Comparison of ENCODE assay signal across 1 cellular context in the genomic region with DNA sequence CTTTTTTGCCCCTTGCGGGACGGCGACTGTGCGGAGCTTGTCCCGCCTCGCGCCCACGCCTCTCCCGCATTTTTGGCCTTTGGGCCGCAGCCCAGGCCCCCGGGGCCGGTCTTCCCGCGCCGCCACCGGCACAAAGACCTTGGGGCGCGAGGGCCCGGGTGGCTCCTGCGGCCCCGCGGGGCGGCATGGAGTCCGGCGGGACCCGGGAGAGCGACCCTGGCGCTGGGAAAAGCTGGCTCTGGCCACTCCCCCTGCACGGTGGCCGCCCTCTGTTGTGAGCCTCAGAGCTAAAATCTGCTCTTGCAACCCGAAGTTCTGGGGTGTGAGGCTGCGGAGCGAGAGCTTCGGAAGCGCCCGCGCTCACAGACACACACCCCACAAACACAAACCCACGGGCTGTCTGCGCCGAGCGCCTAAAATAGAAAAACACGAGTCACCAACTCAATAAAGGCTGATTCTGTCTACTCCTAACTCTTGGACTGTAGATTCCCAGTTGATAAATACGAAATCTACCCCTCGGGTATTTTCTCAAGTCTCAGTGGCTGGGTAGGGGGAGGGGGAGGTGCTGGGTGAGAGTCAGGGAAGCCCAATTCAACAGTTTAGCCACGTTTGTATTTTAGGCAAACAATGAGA.
A peak's percentile ranks its signal among the peaks of the same experiment; 100 is the strongest.
TF ChIP-seq lines count a peak whose summit lies in the region.

No MANE protein-coding gene starts in this region.

TF ChIP-seq in HepG2, 621 proteins besides CTCF, POLR2A, EP300 and RAD21 (continued from another document and continues in another):
- TF ChIP-seq, protein P1, sequence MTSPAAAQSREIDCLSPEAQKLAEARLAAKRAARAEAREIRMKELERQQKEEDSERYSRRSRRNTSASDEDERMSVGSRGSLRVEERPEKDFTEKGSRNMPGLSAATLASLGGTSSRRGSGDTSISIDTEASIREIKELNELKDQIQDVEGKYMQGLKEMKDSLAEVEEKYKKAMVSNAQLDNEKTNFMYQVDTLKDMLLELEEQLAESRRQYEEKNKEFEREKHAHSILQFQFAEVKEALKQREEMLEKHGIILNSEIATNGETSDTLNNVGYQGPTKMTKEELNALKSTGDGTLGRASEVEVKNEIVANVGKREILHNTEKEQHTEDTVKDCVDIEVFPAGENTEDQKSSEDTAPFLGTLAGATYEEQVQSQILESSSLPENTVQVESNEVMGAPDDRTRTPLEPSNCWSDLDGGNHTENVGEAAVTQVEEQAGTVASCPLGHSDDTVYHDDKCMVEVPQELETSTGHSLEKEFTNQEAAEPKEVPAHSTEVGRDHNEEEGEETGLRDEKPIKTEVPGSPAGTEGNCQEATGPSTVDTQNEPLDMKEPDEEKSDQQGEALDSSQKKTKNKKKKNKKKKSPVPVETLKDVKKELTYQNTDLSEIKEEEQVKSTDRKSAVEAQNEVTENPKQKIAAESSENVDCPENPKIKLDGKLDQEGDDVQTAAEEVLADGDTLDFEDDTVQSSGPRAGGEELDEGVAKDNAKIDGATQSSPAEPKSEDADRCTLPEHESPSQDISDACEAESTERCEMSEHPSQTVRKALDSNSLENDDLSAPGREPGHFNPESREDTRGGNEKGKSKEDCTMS (CRISPR knock-in tag; conservative IDR thresholded peaks at IDR 0.05): no peak
- TF ChIP-seq, protein P2, sequence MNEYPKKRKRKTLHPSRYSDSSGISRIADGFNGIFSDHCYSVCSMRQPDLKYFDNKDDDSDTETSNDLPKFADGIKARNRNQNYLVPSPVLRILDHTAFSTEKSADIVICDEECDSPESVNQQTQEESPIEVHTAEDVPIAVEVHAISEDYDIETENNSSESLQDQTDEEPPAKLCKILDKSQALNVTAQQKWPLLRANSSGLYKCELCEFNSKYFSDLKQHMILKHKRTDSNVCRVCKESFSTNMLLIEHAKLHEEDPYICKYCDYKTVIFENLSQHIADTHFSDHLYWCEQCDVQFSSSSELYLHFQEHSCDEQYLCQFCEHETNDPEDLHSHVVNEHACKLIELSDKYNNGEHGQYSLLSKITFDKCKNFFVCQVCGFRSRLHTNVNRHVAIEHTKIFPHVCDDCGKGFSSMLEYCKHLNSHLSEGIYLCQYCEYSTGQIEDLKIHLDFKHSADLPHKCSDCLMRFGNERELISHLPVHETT (CRISPR knock-in tag; conservative IDR thresholded peaks at IDR 0.05): no peak
- TF ChIP-seq ARHGAP35 (CRISPR knock-in tag; IDR thresholded peaks at IDR 0.05; ENCODE audit: borderline replicate concordance) (0 out of 2 replicates have a peak, but pooled peaks have one; percentile 51), TAF1 (CRISPR knock-in tag; IDR thresholded peaks at IDR 0.05) (peak; percentile 64; the same call in 1 of the 2 replicates), TEAD3 (CRISPR knock-in tag; optimal IDR thresholded peaks at IDR 0.05; ENCODE audit: borderline replicate concordance) (peak; percentile 20), THYN1 (CRISPR knock-in tag; IDR thresholded peaks at IDR 0.05; ENCODE audit: borderline replicate concordance, low read depth) (0 out of 2 replicates have a peak, but pooled peaks have one; percentile 52), ZBTB8A (CRISPR knock-in tag; IDR thresholded peaks at IDR 0.05; ENCODE audit: borderline replicate concordance, low read depth) (0 out of 2 replicates have a peak, but pooled peaks have one; percentile 50), FLYWCH1 (CRISPR knock-in tag; IDR thresholded peaks at IDR 0.05) (no peak), ZNF614 (CRISPR knock-in tag; IDR thresholded peaks at IDR 0.05; ENCODE audit: borderline replicate concordance) (0 out of 2 replicates have a peak, but pooled peaks have one; percentile 17), ZSCAN31 (CRISPR knock-in tag; IDR thresholded peaks at IDR 0.05; ENCODE audit: low read depth) (peak; percentile 68; the same call in 1 of the 2 replicates), YY1 (IDR thresholded peaks at IDR 0.05; ENCODE audit: insufficient read depth, insufficient replicate concordance, low read depth, low read length) (peak; percentile 85), ZFY (CRISPR knock-in tag; IDR thresholded peaks at IDR 0.05) (peak; percentile 83), FOXM1 (CRISPR knock-in tag; IDR thresholded peaks at IDR 0.05) (no peak), ZNF335 (CRISPR knock-in tag; IDR thresholded peaks at IDR 0.05) (peak; percentile 68; the same call in 1 of the 2 replicates), SMYD3 (CRISPR knock-in tag; IDR thresholded peaks at IDR 0.05) (peak; percentile 59; the same call in 1 of the 2 replicates), ZNF446 (CRISPR knock-in tag; IDR thresholded peaks at IDR 0.05) (0 out of 2 replicates have a peak, but pooled peaks have one; percentile 19), MIXL1 (CRISPR knock-in tag; IDR thresholded peaks at IDR 0.05) (no peak), POLR2AphosphoS5 (IDR thresholded peaks at IDR 0.05; ENCODE audit: low read depth, low read length) (peak; percentile 51), IKZF4 (CRISPR knock-in tag; IDR thresholded peaks at IDR 0.05; ENCODE audit: borderline replicate concordance, low read depth, not compliant biosample characterization) (no peak), ZNF674 (CRISPR knock-in tag; IDR thresholded peaks at IDR 0.05; ENCODE audit: low read depth) (no peak), SAP130 (CRISPR knock-in tag; IDR thresholded peaks at IDR 0.05; ENCODE audit: low read depth) (peak; percentile 55; the same call in 1 of the 2 replicates), ZKSCAN5 (CRISPR knock-in tag; IDR thresholded peaks at IDR 0.05) (no peak), MAFF (IDR thresholded peaks at IDR 0.05; ENCODE audit: low read depth, low read length) (no peak), SYNCRIP (IDR thresholded peaks at IDR 0.05; ENCODE audit: insufficient read depth, low read depth, low read length) (no peak), RAD51 (IDR thresholded peaks at IDR 0.05; ENCODE audit: borderline replicate concordance) (no peak), KLF11 (CRISPR knock-in tag; IDR thresholded peaks at IDR 0.05) (no peak), ZBTB3 (CRISPR knock-in tag; IDR thresholded peaks at IDR 0.05; ENCODE audit: borderline replicate concordance, low read depth) (0 out of 2 replicates have a peak, but pooled peaks have one; percentile 40), NFKB2 (CRISPR knock-in tag; IDR thresholded peaks at IDR 0.05; ENCODE audit: borderline replicate concordance) (peak; percentile 81; the same call in 1 of the 2 replicates), ZNF557 (CRISPR knock-in tag; IDR thresholded peaks at IDR 0.05) (no peak)
- TF ChIP-seq, protein P3, sequence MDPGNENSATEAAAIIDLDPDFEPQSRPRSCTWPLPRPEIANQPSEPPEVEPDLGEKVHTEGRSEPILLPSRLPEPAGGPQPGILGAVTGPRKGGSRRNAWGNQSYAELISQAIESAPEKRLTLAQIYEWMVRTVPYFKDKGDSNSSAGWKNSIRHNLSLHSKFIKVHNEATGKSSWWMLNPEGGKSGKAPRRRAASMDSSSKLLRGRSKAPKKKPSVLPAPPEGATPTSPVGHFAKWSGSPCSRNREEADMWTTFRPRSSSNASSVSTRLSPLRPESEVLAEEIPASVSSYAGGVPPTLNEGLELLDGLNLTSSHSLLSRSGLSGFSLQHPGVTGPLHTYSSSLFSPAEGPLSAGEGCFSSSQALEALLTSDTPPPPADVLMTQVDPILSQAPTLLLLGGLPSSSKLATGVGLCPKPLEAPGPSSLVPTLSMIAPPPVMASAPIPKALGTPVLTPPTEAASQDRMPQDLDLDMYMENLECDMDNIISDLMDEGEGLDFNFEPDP (CRISPR knock-in tag; conservative IDR thresholded peaks at IDR 0.05): no peak
- TF ChIP-seq, protein P4, sequence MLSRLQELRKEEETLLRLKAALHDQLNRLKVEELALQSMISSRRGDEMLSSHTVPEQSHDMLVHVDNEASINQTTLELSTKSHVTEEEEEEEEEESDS (CRISPR knock-in tag; IDR thresholded peaks at IDR 0.05; ENCODE audit: borderline replicate concordance): peak; percentile 86
- TF ChIP-seq, protein P5, sequence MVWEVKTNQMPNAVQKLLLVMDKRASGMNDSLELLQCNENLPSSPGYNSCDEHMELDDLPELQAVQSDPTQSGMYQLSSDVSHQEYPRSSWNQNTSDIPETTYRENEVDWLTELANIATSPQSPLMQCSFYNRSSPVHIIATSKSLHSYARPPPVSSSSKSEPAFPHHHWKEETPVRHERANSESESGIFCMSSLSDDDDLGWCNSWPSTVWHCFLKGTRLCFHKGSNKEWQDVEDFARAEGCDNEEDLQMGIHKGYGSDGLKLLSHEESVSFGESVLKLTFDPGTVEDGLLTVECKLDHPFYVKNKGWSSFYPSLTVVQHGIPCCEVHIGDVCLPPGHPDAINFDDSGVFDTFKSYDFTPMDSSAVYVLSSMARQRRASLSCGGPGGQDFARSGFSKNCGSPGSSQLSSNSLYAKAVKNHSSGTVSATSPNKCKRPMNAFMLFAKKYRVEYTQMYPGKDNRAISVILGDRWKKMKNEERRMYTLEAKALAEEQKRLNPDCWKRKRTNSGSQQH (CRISPR knock-in tag; IDR thresholded peaks at IDR 0.05; ENCODE audit: low read depth): no peak
- TF ChIP-seq, protein P6, sequence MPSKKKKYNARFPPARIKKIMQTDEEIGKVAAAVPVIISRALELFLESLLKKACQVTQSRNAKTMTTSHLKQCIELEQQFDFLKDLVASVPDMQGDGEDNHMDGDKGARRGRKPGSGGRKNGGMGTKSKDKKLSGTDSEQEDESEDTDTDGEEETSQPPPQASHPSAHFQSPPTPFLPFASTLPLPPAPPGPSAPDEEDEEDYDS (CRISPR knock-in tag; IDR thresholded peaks at IDR 0.05): peak; percentile 72
- TF ChIP-seq, protein P7, sequence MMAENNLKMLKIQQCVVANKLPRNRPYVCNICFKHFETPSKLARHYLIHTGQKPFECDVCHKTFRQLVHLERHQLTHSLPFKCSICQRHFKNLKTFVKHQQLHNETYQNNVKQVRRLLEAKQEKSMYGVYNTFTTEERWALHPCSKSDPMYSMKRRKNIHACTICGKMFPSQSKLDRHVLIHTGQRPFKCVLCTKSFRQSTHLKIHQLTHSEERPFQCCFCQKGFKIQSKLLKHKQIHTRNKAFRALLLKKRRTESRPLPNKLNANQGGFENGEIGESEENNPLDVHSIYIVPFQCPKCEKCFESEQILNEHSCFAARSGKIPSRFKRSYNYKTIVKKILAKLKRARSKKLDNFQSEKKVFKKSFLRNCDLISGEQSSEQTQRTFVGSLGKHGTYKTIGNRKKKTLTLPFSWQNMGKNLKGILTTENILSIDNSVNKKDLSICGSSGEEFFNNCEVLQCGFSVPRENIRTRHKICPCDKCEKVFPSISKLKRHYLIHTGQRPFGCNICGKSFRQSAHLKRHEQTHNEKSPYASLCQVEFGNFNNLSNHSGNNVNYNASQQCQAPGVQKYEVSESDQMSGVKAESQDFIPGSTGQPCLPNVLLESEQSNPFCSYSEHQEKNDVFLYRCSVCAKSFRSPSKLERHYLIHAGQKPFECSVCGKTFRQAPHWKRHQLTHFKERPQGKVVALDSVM (CRISPR knock-in tag; IDR thresholded peaks at IDR 0.05): 0 out of 2 replicates have a peak, but pooled peaks have one; percentile 39
- TF ChIP-seq, protein P8, sequence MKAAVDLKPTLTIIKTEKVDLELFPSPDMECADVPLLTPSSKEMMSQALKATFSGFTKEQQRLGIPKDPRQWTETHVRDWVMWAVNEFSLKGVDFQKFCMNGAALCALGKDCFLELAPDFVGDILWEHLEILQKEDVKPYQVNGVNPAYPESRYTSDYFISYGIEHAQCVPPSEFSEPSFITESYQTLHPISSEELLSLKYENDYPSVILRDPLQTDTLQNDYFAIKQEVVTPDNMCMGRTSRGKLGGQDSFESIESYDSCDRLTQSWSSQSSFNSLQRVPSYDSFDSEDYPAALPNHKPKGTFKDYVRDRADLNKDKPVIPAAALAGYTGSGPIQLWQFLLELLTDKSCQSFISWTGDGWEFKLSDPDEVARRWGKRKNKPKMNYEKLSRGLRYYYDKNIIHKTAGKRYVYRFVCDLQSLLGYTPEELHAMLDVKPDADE (CRISPR knock-in tag; IDR thresholded peaks at IDR 0.05): no peak
- TF ChIP-seq, protein P9, sequence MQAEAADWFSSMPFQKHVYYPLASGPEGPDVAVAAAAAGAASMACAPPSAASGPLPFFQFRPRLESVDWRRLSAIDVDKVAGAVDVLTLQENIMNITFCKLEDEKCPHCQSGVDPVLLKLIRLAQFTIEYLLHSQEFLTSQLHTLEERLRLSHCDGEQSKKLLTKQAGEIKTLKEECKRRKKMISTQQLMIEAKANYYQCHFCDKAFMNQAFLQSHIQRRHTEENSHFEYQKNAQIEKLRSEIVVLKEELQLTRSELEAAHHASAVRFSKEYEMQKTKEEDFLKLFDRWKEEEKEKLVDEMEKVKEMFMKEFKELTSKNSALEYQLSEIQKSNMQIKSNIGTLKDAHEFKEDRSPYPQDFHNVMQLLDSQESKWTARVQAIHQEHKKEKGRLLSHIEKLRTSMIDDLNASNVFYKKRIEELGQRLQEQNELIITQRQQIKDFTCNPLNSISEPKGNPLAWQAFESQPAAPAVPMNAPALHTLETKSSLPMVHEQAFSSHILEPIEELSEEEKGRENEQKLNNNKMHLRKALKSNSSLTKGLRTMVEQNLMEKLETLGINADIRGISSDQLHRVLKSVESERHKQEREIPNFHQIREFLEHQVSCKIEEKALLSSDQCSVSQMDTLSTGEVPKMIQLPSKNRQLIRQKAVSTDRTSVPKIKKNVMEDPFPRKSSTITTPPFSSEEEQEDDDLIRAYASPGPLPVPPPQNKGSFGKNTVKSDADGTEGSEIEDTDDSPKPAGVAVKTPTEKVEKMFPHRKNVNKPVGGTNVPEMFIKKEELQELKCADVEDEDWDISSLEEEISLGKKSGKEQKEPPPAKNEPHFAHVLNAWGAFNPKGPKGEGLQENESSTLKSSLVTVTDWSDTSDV (CRISPR knock-in tag; IDR thresholded peaks at IDR 0.05): 0 out of 2 replicates have a peak, but pooled peaks have one; percentile 38
- TF ChIP-seq, protein P10, sequence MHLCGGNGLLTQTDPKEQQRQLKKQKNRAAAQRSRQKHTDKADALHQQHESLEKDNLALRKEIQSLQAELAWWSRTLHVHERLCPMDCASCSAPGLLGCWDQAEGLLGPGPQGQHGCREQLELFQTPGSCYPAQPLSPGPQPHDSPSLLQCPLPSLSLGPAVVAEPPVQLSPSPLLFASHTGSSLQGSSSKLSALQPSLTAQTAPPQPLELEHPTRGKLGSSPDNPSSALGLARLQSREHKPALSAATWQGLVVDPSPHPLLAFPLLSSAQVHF (CRISPR knock-in tag; IDR thresholded peaks at IDR 0.05): 0 out of 2 replicates have a peak, but pooled peaks have one; percentile 32
- TF ChIP-seq, protein P11, sequence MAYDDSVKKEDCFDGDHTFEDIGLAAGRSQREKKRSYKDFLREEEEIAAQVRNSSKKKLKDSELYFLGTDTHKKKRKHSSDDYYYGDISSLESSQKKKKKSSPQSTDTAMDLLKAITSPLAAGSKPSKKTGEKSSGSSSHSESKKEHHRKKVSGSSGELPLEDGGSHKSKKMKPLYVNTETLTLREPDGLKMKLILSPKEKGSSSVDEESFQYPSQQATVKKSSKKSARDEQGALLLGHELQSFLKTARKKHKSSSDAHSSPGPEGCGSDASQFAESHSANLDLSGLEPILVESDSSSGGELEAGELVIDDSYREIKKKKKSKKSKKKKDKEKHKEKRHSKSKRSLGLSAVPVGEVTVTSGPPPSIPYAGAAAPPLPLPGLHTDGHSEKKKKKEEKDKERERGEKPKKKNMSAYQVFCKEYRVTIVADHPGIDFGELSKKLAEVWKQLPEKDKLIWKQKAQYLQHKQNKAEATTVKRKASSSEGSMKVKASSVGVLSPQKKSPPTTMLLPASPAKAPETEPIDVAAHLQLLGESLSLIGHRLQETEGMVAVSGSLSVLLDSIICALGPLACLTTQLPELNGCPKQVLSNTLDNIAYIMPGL (CRISPR knock-in tag; IDR thresholded peaks at IDR 0.05; ENCODE audit: borderline replicate concordance in 1 of 2, low read depth in 1 of 2): peak; percentile 62 to 82; a peak in 2 of 4 replicates
